ENCODE assay signal across 19 cellular contexts in the genomic region with DNA sequence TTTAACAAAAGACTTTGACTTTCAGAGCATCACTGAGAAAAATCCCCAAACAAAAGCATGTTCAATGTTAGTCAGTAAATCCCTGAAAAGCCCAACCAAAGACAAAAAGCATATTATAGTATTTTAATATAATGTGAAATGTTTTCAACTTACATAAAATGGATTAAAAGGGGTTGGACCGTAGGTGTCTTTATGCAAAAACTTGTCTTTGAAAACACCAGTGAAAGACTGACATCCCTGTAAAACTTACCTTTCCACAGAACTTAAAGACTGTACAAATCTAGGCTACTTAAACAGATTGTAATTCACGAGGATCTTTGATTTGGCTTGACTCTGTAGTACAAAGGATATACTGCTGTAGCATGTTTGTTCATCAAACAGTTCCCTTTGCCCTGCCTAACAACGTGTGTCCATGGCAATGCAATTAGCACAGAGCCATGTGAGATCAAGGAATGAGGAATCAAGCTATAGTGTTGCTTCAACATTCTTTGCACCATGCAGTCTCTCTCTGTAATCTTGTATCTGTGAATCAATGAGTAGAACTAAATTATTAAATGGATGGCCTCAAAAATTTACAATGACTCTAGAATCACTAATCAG.
DNase-seq lines count a peak whose midpoint lies in the region; ATAC-seq, FAIRE-seq and TF ChIP-seq lines count a peak whose summit lies in the region.
"Had no signal": no experiment of that assay in that cellular context is flagged by ENCODE, and none has a peak within 500 bp of the region (broad histone marks: within the 10 kb centered on the region; RNA-seq: fewer than 3 reads in every experiment).

No MANE protein-coding gene starts in this region.

- no peak for TF ChIP-seq POLR2A in endothelial cell of umbilical vein (IDR thresholded peaks at IDR 0.05; ENCODE audit: low read depth, low read length)

- POLR2A ChIA-PET in endothelial cell of umbilical vein (lab: Charles Lee): no interaction called here

- no peak for FAIRE-seq in endothelial cell of umbilical vein (lab: Jason Lieb, UNC)
- FAIRE-seq: K562, pancreas had no signal

- no peak overlapping the region for H3K27ac Mint-ChIP-seq in stimulated activated memory B cell treated with anti-CD40 and anti-IgM and Interleukin-4, amounts not matched to agents 10 μg/mL and 1 μg/mL and 100 μg/mL, for 72 hours
- H3K27ac Mint-ChIP-seq in stimulated activated naive B cell treated with anti-CD40 and anti-IgM and Interleukin-4, amounts not matched to agents 10 μg/mL and 1 μg/mL and 100 μg/mL, for 72 hours: no peak overlapping the region
- H3K27ac Mint-ChIP-seq: CD4-positive, alpha-beta T cell had no signal

- H3K9me3 Mint-ChIP-seq in stimulated activated memory B cell treated with anti-CD40 and anti-IgM and Interleukin-4, amounts not matched to agents 10 μg/mL and 1 μg/mL and 100 μg/mL, for 72 hours: no peaks in the 10 kb centered on the region
- H3K9me3 Mint-ChIP-seq in stimulated activated naive B cell treated with anti-CD40 and anti-IgM and Interleukin-4, amounts not matched to agents 10 μg/mL and 1 μg/mL and 100 μg/mL, for 72 hours: no peaks in the 10 kb centered on the region
- H3K9me3 Mint-ChIP-seq: CD4-positive, alpha-beta T cell had no signal

- no peak overlapping the region for H3K4me2 ChIP-seq in endothelial cell of umbilical vein (ENCODE audit: insufficient read depth, low read length)

- no peaks in the 10 kb centered on the region for H3K9me1 ChIP-seq in endothelial cell of umbilical vein (replicated peaks; ENCODE audit: control insufficient read depth, extremely low read depth, insufficient read depth, low read length)

- DNase-seq in SHP77 (lab: John Stamatoyannopoulos, UW) (peak; percentile 6 to 7), SHP77 treated with DMSO at 0.1 percent for 48 hours (lab: John Stamatoyannopoulos, UW) (no peak), NCI-H2081 treated with DMSO at 0.1 percent for 48 hours (lab: John Stamatoyannopoulos, UW) (peak; percentile 73), endothelial cell of umbilical vein (ENCODE audit: low read depth, low spot score) (no peak)
- DNase-seq in stimulated activated naive B cell treated with anti-CD40 and anti-IgM and Interleukin-4, amounts not matched to agents 10 μg/mL and 1 μg/mL and 100 μg/mL, for 72 hours: no peak
- DNase-seq: CD4-positive, alpha-beta T cell; H7; NCI-H1105 treated with DMSO at 0.1 percent for 48 hours; NCI-H526 treated with DMSO at 0.1 percent for 48 hours; pancreas; Peyer's patch; stimulated activated CD4-positive, alpha-beta T cell treated with anti-CD3 and anti-CD28 coated beads, Interleukin-2, amount 100 ng/mL, for 24 hours; stomach had no signal

- BruUV-seq in endothelial cell of umbilical vein (replicated peaks; lab: Mats Ljungman, UMichigan): no TSS peak

- dilution Hi-C loops in endothelial cell of umbilical vein (cut with MboI; ENCODE audit: extremely low pct_ligation_motif_present, low sequenced_read_pairs): no loop called here

- no peaks in the 10 kb centered on the region for H3K27me3 ChIP-seq in endothelial cell of umbilical vein (ENCODE audit: control insufficient read depth in 2 of 2, insufficient read depth in 2 of 2, low read length in 2 of 2)
- H3K27me3 ChIP-seq: cardiac muscle cell, pancreas, Peyer's patch, stomach had no signal

- H3K79me2 ChIP-seq in endothelial cell of umbilical vein (ENCODE audit: control insufficient read depth, insufficient read depth, low read length): no peaks in the 10 kb centered on the region

- no peaks in the 10 kb centered on the region for H3K9me3 ChIP-seq in endothelial cell of umbilical vein (replicated peaks; ENCODE audit: control insufficient read depth, insufficient read depth, low read length)
- H3K9me3 ChIP-seq: pancreas, Peyer's patch, stomach had no signal

- H3K36me3 ChIP-seq in endothelial cell of umbilical vein (ENCODE audit: control insufficient read depth in 2 of 2, extremely low read depth in 1 of 2, insufficient read depth in 2 of 2, low read length in 2 of 2): no peaks in the 10 kb centered on the region
- H3K36me3 ChIP-seq: cardiac muscle cell, pancreas, Peyer's patch, stomach had no signal

- no peak for TF ChIP-seq CTCF in endothelial cell of umbilical vein (IDR thresholded peaks at IDR 0.05; ENCODE audit: extremely low read depth in 1 of 2, insufficient read depth in 1 of 2, low read depth in 1 of 2, low read length in 2 of 2)

- H3K27me3 Mint-ChIP-seq in stimulated activated memory B cell treated with anti-CD40 and anti-IgM and Interleukin-4, amounts not matched to agents 10 μg/mL and 1 μg/mL and 100 μg/mL, for 72 hours: no peaks in the 10 kb centered on the region
- H3K27me3 Mint-ChIP-seq in stimulated activated naive B cell treated with anti-CD40 and anti-IgM and Interleukin-4, amounts not matched to agents 10 μg/mL and 1 μg/mL and 100 μg/mL, for 72 hours: no peaks in the 10 kb centered on the region
- H3K27me3 Mint-ChIP-seq: CD4-positive, alpha-beta T cell had no signal

- peaks cover 6% of the 10 kb centered on the region for H3K4me1 Mint-ChIP-seq in stimulated activated memory B cell treated with anti-CD40 and anti-IgM and Interleukin-4, amounts not matched to agents 10 μg/mL and 1 μg/mL and 100 μg/mL, for 72 hours
- peaks cover 0 to 2% of the 10 kb centered on the region in 2 donors for H3K4me1 Mint-ChIP-seq in stimulated activated naive B cell treated with anti-CD40 and anti-IgM and Interleukin-4, amounts not matched to agents 10 μg/mL and 1 μg/mL and 100 μg/mL, for 72 hours

- ATAC-seq in stimulated activated memory B cell treated with anti-CD40 and anti-IgM and Interleukin-4, amounts not matched to agents 10 μg/mL and 1 μg/mL and 100 μg/mL, for 72 hours: peak; percentile 24
- no peak for ATAC-seq in HG03469 (IDR thresholded peaks at IDR 0.05; ENCODE audit: unreplicated experiment)
- ATAC-seq in HG03196 (IDR thresholded peaks at IDR 0.05; ENCODE audit: unreplicated experiment): no peak
- no peak for ATAC-seq in stimulated activated naive B cell treated with anti-CD40 and anti-IgM and Interleukin-4, amounts not matched to agents 10 μg/mL and 1 μg/mL and 100 μg/mL, for 72 hours (replicated peaks)
- ATAC-seq: K562, pancreas, SK-N-SH treated with all-trans-retinoic acid at 6 μM for 48 hours had no signal

- H3K4me3 Mint-ChIP-seq in stimulated activated memory B cell treated with anti-CD40 and anti-IgM and Interleukin-4, amounts not matched to agents 10 μg/mL and 1 μg/mL and 100 μg/mL, for 72 hours: no peak overlapping the region
- H3K4me3 Mint-ChIP-seq in stimulated activated naive B cell treated with anti-CD40 and anti-IgM and Interleukin-4, amounts not matched to agents 10 μg/mL and 1 μg/mL and 100 μg/mL, for 72 hours: no peak overlapping the region
- H3K4me3 Mint-ChIP-seq: CD4-positive, alpha-beta T cell had no signal

- intact Hi-C loops in endothelial cell of umbilical vein (cut with micrococcal nuclease): no loop called here

- CTCF ChIA-PET in endothelial cell of umbilical vein (lab: Charles Lee): no interaction called here

- H3K9ac ChIP-seq in endothelial cell of umbilical vein (replicated peaks; ENCODE audit: extremely low read depth, insufficient read depth, low read length): no peak overlapping the region

- H3K4me1 ChIP-seq in endothelial cell of umbilical vein (ENCODE audit: control insufficient read depth, extremely low read depth, insufficient read depth, low read length): peaks cover 8% of the 10 kb centered on the region
- H3K4me1 ChIP-seq: pancreas, Peyer's patch, stomach had no signal

- H2AFZ ChIP-seq in endothelial cell of umbilical vein (ENCODE audit: low read depth, low read length): peak overlapping the region; percentile 34

- H3K4me3 ChIP-seq in endothelial cell of umbilical vein (replicated peaks in 1 of 3; ENCODE audit: insufficient read depth in 1 of 3, low read depth in 1 of 3, low read length in 3 of 3): no peak overlapping the region
- H3K4me3 ChIP-seq: cardiac muscle cell, K562, pancreas, Peyer's patch, stomach had no signal

- H3K36me3 Mint-ChIP-seq in stimulated activated memory B cell treated with anti-CD40 and anti-IgM and Interleukin-4, amounts not matched to agents 10 μg/mL and 1 μg/mL and 100 μg/mL, for 72 hours: no peaks in the 10 kb centered on the region
- H3K36me3 Mint-ChIP-seq in stimulated activated naive B cell treated with anti-CD40 and anti-IgM and Interleukin-4, amounts not matched to agents 10 μg/mL and 1 μg/mL and 100 μg/mL, for 72 hours: no peaks in the 10 kb centered on the region

- no peaks in the 10 kb centered on the region for H4K20me1 ChIP-seq in endothelial cell of umbilical vein (replicated peaks; ENCODE audit: control insufficient read depth, extremely low read depth, insufficient read depth, low read length)

- no peak overlapping the region for H3K27ac ChIP-seq in endothelial cell of umbilical vein (ENCODE audit: insufficient read depth, low read depth, low read length)
- H3K27ac ChIP-seq: cardiac muscle cell, pancreas, Peyer's patch, stomach had no signal

TF ChIP-seq in endothelial cell of umbilical vein, 7 proteins besides CTCF, POLR2A, EP300 and RAD21:
- TF ChIP-seq EZH2 (IDR thresholded peaks at IDR 0.05; ENCODE audit: borderline replicate concordance, low read depth, low read length, severe bottlenecking) (no peak), MYC (IDR thresholded peaks at IDR 0.05; ENCODE audit: low read depth, low read length) (no peak), GATA2 (IDR thresholded peaks at IDR 0.05; ENCODE audit: insufficient read depth, insufficient read length, low read depth, low read length) (no peak), JUN (IDR thresholded peaks at IDR 0.05; ENCODE audit: borderline replicate concordance, insufficient read depth, insufficient read length, low read depth) (no peak), FOS (IDR thresholded peaks at IDR 0.05; ENCODE audit: borderline replicate concordance, insufficient read depth, low read length) (no peak), POLR2AphosphoS5 (IDR thresholded peaks at IDR 0.05; ENCODE audit: insufficient read depth, low read depth, low read length) (no peak)
- TF ChIP-seq, protein P1, sequence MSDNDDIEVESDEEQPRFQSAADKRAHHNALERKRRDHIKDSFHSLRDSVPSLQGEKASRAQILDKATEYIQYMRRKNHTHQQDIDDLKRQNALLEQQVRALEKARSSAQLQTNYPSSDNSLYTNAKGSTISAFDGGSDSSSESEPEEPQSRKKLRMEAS (IDR thresholded peaks at IDR 0.05; ENCODE audit: insufficient read depth, insufficient read length): no peak

Comparison
In these comparisons a context has a peak if more than half of its experiments do, and no peak if none do; other contexts are left out.
1. DNase-seq: peak in SHP77 (2 of 2) and NCI-H2081 treated with DMSO at 0.1 percent for 48 hours (single experiment); none in SHP77 treated with DMSO at 0.1 percent for 48 hours (single experiment), endothelial cell of umbilical vein (single experiment) and stimulated activated naive B cell treated with anti-CD40 and anti-IgM and Interleukin-4, amounts not matched to agents 10 μg/mL and 1 μg/mL and 100 μg/mL, for 72 hours (single experiment).